ENCODE assay signal across 8 cellular contexts in genomic region chr19:38734426-38735256, GRCh38. TPM values are rescaled to one million over a fixed set of nuclear protein-coding genes. Genes with fewer than 3 reads are reported as not detected.
DNase-seq lines count a peak whose midpoint lies in the region; ATAC-seq and TF ChIP-seq lines count a peak whose summit lies in the region.

No MANE protein-coding gene starts in this region.

- no peaks in the 10 kb centered on the region for H3K9me3 Mint-ChIP-seq in Caco-2 (ENCODE audit: unreplicated experiment)
- peaks cover 3% of the 10 kb centered on the region for H3K9me3 Mint-ChIP-seq in WTC11
- no peaks in the 10 kb centered on the region for H3K9me3 Mint-ChIP-seq in progenitor cell of endocrine pancreas (ENCODE audit: low read depth)

- H3K4me3 Mint-ChIP-seq in Caco-2 (ENCODE audit: unreplicated experiment) (peak overlapping the region; percentile 74), WTC11 (peak overlapping the region; percentile 66), progenitor cell of endocrine pancreas (ENCODE audit: low read depth) (peak overlapping the region; percentile 64)

- POLR2A ChIA-PET in Caco-2 (lab: Charles Lee), result interaction anchor here (0.6 to 0.8 kb wide), 2 partner anchors 85 to 107 kb away, joined by 4 read pairs; no protein-coding TSS in a partner anchor
- POLR2A ChIA-PET in WTC11 (lab: Charles Lee), result interaction anchor here (0.6 to 0.8 kb wide), 4 partner anchors 9 to 1709 kb away, joined by 3 to 4 read pairs (median 3); partner anchors contain the start of genes CAPN12 and EIF3K

- CTCF ChIA-PET in Caco-2 (lab: Charles Lee) (no interaction called here), WTC11 (lab: Charles Lee) (interaction anchor here (0.6 to 3.8 kb wide), 10 partner anchors 16 to 344 kb away, joined by 3 to 26 read pairs (median 4); partner anchors contain the start of genes EIF3K, FAM98C, MRPS12 and SARS2)

- TF ChIP-seq POLR2A in esophagus squamous epithelium (IDR thresholded peaks at IDR 0.05), result no peak

- H3K9me3 ChIP-seq in Caco-2 (no peaks in the 10 kb centered on the region), esophagus squamous epithelium (no peaks in the 10 kb centered on the region)

- H3K36me3 ChIP-seq in Caco-2 (ENCODE audit: control insufficient read depth, insufficient read depth, low read length) (peaks cover 5% of the 10 kb centered on the region), esophagus squamous epithelium (peaks cover 9 to 27% (median 13%) of the 10 kb centered on the region in 3 donors)

- H3K4me1 Mint-ChIP-seq in Caco-2 (ENCODE audit: low read depth, unreplicated experiment) (peaks cover 26% of the 10 kb centered on the region), WTC11 (peaks cover 10% of the 10 kb centered on the region), progenitor cell of endocrine pancreas (ENCODE audit: low read depth) (peaks cover 3% of the 10 kb centered on the region)

- H3K36me3 Mint-ChIP-seq in Caco-2 (ENCODE audit: insufficient read depth, unreplicated experiment) (peaks cover 80% of the 10 kb centered on the region), WTC11 (peaks cover 11% of the 10 kb centered on the region), progenitor cell of endocrine pancreas (ENCODE audit: insufficient read depth) (peaks cover 20% of the 10 kb centered on the region)

- intact Hi-C loops in Caco-2 (cut with micrococcal nuclease; ENCODE audit: unreplicated experiment), result loop anchor here (5.0 to 10.0 kb wide), 2 partner anchors 103 to 190 kb away; no protein-coding TSS in a partner anchor
- intact Hi-C loops in esophagus squamous epithelium (cut with DNase I), result loop anchor here (10.0 kb wide), 1 partner anchor 100 kb away; the partner anchor contains the start of gene ECH1

- no TSS peak for BruUV-seq in Caco-2 (replicated peaks; lab: Mats Ljungman, UMichigan)

- peak overlapping the region; percentile 77 to 92 (median 85) for H3K27ac ChIP-seq in esophagus squamous epithelium

- H3K27me3 Mint-ChIP-seq in Caco-2 (ENCODE audit: insufficient read depth, unreplicated experiment), result no peaks in the 10 kb centered on the region
- peaks cover 19% of the 10 kb centered on the region for H3K27me3 Mint-ChIP-seq in WTC11 (ENCODE audit: low read depth)
- peaks cover 13% of the 10 kb centered on the region for H3K27me3 Mint-ChIP-seq in progenitor cell of endocrine pancreas

- TF ChIP-seq CTCF in Caco-2 (IDR thresholded peaks at IDR 0.05; ENCODE audit: insufficient read depth in 1 of 2, low read depth in 1 of 2, low read length in 1 of 2, severe bottlenecking in 1 of 2, unreplicated experiment in 1 of 2) (no peak), WTC11 (IDR thresholded peaks at IDR 0.05) (no peak), esophagus squamous epithelium (IDR thresholded peaks at IDR 0.05) (no peak), progenitor cell of endocrine pancreas (IDR thresholded peaks at IDR 0.05; ENCODE audit: unreplicated experiment) (no peak)

- H3K4me1 ChIP-seq in Caco-2 (peaks cover 24% of the 10 kb centered on the region), esophagus squamous epithelium (peaks cover 30 to 71% (median 33%) of the 10 kb centered on the region in 3 donors)

- 0 to 50% methylated on average over 1 to 6 of the region's 13 CpGs for WGBS in esophagus squamous epithelium, 2 donors

- H3K27me3 ChIP-seq in Caco-2 (replicated peaks; ENCODE audit: control insufficient read depth, insufficient read depth, low read length) (no peaks in the 10 kb centered on the region), esophagus squamous epithelium (no peaks in the 10 kb centered on the region)

- peak overlapping the region; percentile 88 for H3K27ac Mint-ChIP-seq in Caco-2 (ENCODE audit: unreplicated experiment)
- no peak overlapping the region for H3K27ac Mint-ChIP-seq in WTC11
- H3K27ac Mint-ChIP-seq in progenitor cell of endocrine pancreas, result peak overlapping the region; percentile 86

- ATAC-seq in WTC11 (no peak), HG02571 (IDR thresholded peaks at IDR 0.05; ENCODE audit: unreplicated experiment) (no peak), HG02852 (IDR thresholded peaks at IDR 0.05; ENCODE audit: unreplicated experiment) (no peak)

- H3K4me3 ChIP-seq in Caco-2 (ENCODE audit: low read depth, low read length), result no peak overlapping the region
- peak overlapping the region in 3 of 4 donors; percentile 7 to 54 (median 25) for H3K4me3 ChIP-seq in esophagus squamous epithelium

- DNase-seq in Caco-2 (no peak), HT-29 (ENCODE audit: low spot score) (peak; percentile 79), WTC11 (ENCODE audit: low spot score) (no peak), esophagus squamous epithelium (lab: John Stamatoyannopoulos, UW) (no peak), progenitor cell of endocrine pancreas (ENCODE audit: low spot score, unreplicated experiment) (no peak), ACHN (no peak)

- in situ Hi-C loops in ACHN (cut with HindIII; ENCODE audit: low pct_ligation_motif_present, low pct_unique_long_range_greater_than_20kb, low sequenced_read_pairs), result no loop called here

TF ChIP-seq in WTC11, 78 proteins besides CTCF, POLR2A, EP300 and RAD21:
- TF ChIP-seq, protein P1, sequence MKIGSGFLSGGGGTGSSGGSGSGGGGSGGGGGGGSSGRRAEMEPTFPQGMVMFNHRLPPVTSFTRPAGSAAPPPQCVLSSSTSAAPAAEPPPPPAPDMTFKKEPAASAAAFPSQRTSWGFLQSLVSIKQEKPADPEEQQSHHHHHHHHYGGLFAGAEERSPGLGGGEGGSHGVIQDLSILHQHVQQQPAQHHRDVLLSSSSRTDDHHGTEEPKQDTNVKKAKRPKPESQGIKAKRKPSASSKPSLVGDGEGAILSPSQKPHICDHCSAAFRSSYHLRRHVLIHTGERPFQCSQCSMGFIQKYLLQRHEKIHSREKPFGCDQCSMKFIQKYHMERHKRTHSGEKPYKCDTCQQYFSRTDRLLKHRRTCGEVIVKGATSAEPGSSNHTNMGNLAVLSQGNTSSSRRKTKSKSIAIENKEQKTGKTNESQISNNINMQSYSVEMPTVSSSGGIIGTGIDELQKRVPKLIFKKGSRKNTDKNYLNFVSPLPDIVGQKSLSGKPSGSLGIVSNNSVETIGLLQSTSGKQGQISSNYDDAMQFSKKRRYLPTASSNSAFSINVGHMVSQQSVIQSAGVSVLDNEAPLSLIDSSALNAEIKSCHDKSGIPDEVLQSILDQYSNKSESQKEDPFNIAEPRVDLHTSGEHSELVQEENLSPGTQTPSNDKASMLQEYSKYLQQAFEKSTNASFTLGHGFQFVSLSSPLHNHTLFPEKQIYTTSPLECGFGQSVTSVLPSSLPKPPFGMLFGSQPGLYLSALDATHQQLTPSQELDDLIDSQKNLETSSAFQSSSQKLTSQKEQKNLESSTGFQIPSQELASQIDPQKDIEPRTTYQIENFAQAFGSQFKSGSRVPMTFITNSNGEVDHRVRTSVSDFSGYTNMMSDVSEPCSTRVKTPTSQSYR (CRISPR knock-in tag; IDR thresholded peaks at IDR 0.05), result no peak
- 0 out of 2 replicates have a peak, but pooled peaks have one; percentile 23 for TF ChIP-seq ETV6 (CRISPR knock-in tag; IDR thresholded peaks at IDR 0.05)

RNA-seq across cellular contexts. Expression of gene CAPN12, which starts 9.6 kb away (rescaled TPM):
- 8.8 and 11.0 TPM in 2 replicates for total RNA-seq in Caco-2 (2022)
- total RNA-seq in HT-29 (2014; rRNA removed; shearing (Covaris generic)), result 50.6 and 53.9 TPM in 2 replicates
- total RNA-seq in WTC11 (2021), result 9.6 to 9.9 TPM (median 9.8 TPM) in 3 replicates
- total RNA-seq in esophagus squamous epithelium, result 1 to 10 TPM; 1.5 to 4.2 (median 1.8) TPM
- 4.1 and 5.0 TPM in 2 replicates for total RNA-seq in progenitor cell of endocrine pancreas

RNA-seq across cellular contexts. Expression of gene LGALS7, which starts 38.7 kb away (rescaled TPM):
- not detected in 2 replicates for total RNA-seq in Caco-2 (2022)
- 1.5 TPM in 1 of 2 replicates, not detected in the other for total RNA-seq in HT-29 (2014; rRNA removed; shearing (Covaris generic))
- total RNA-seq in WTC11 (2021), result 2.3 TPM in 1 of 3 replicates, not detected in the others
- 100 to 1,000 TPM in 2 of 4 donors, 10 to 100 TPM in 1, 1 to 10 TPM in 1; 7.1 to 266 (median 114) TPM for total RNA-seq in esophagus squamous epithelium
- total RNA-seq in progenitor cell of endocrine pancreas, result 0.91 TPM in 1 of 2 replicates, not detected in the other

RNA-seq across cellular contexts. Expression of gene LGALS7B, which starts 54.4 kb away (rescaled TPM):
- total RNA-seq in Caco-2 (2022) (not detected in 2 replicates), WTC11 (2021) (1.2 to 3.7 TPM (median 2.7 TPM) in 3 replicates), esophagus squamous epithelium (1,000 to 10,000 TPM in 3 of 4 donors, 100 to 1,000 TPM in 1; 871 to 2,466 (median 1,613) TPM), progenitor cell of endocrine pancreas (not detected in 2 replicates)
- 6.0 TPM in 1 of 2 replicates, not detected in the other for total RNA-seq in HT-29 (2014; rRNA removed; shearing (Covaris generic))

Comparison
In these comparisons a context has a peak if more than half of its experiments do, and no peak if none do; other contexts are left out.
1. RNA of gene LGALS7B, which starts 54.4 kb away (total RNA-seq): 871 to 2,466 TPM in esophagus squamous epithelium; 1.2 to 3.7 TPM in WTC11, not detected in progenitor cell of endocrine pancreas, not detected in Caco-2 and 6.0 TPM in HT-29; every median in the first group is over 100 times any median in the second.
2. Peak in every context shown above with its lines, with median percentiles within 50 percentile points of each other: H3K4me3 Mint-ChIP-seq.